ENCODE assay signal across 20 cellular contexts in the genomic region with DNA sequence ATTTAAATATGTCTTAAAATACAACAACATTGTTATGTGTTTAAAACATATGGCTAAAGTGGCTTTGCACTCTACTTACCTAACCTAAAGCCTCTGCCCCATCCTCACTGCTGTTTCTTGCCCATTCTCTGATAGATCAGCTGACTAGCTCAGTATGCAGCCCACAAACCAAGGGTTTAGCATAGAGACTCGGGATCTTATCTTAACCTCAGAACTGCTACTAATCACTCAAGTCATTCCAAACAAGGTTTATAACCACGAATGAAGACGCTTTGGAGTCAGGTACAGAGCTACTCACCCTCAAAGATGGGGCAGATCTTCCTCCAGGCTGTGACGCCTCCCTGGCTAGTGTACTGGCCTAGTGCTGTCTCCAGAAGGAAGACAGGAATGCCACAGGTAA. TPM values are rescaled to one million over a fixed set of nuclear protein-coding genes. Genes with fewer than 3 reads are reported as not detected.
"Had no signal": no experiment of that assay in that cellular context is flagged by ENCODE, and none has a peak within 500 bp of the region (broad histone marks: within the 10 kb centered on the region; RNA-seq: fewer than 3 reads in every experiment).

No MANE protein-coding gene starts in this region.

- H3K27ac ChIP-seq: hepatocyte, suprapubic skin, thyroid gland, upper lobe of left lung, uterus had no signal

- H3K79me2 ChIP-seq: hepatocyte had no signal

- FAIRE-seq: colon had no signal

- DNase-seq: erythroblast; foreskin melanocyte; left colon; left ventricle myocardium superior; mesendoderm; naive B cell; occipital lobe; right cardiac atrium; stimulated activated CD4-positive, alpha-beta T cell treated with anti-CD3 and anti-CD28 coated beads, Interleukin-2, amount 100 ng/mL, for 48 hours; stimulated activated naive CD8-positive, alpha-beta T cell treated with anti-CD3 and anti-CD28 coated beads, Interleukin-15, Interleukin-2, amounts not matched to agents 100 U/mL and 50 U/mL, for 24 hours; thyroid gland; upper lobe of left lung; uterus had no signal

- H3K4me3 ChIP-seq: hepatocyte, lung, smooth muscle cell, suprapubic skin, thyroid gland, upper lobe of left lung, uterus had no signal

- H3K27me3 ChIP-seq: hepatocyte, thyroid gland, upper lobe of left lung, uterus had no signal

- H3K9me3 ChIP-seq: thyroid gland, uterus had no signal

- H3K4me1 ChIP-seq: suprapubic skin, thyroid gland, upper lobe of left lung, uterus had no signal

- H2AFZ ChIP-seq: hepatocyte had no signal

- H3K4me2 ChIP-seq: hepatocyte, smooth muscle cell had no signal

- H3K36me3 ChIP-seq: suprapubic skin, thyroid gland, upper lobe of left lung, uterus had no signal

RNA-seq across cellular contexts. Expression of gene SLC6A13, which starts 19.3 kb away (rescaled TPM):
- total RNA-seq: kidney epithelial cell, left colon, posterior vena cava, suprapubic skin had no signal

RNA-seq across cellular contexts. Expression of gene SLC6A12, which starts 29.4 kb away (rescaled TPM):
- total RNA-seq: kidney epithelial cell had no signal
